In genomic region chr1:226405411-226405988, GRCh38 we compare ENCODE assay signal across 8 cellular contexts. TPM values are rescaled to one million over a fixed set of nuclear protein-coding genes. Genes with fewer than 3 reads are reported as not detected.
A peak's percentile ranks its signal among the peaks of the same experiment; 100 is the strongest.
DNase-seq lines count a peak whose midpoint lies in the region; ATAC-seq and TF ChIP-seq lines count a peak whose summit lies in the region.

No MANE protein-coding gene starts in this region.

- peaks cover 27% of the 10 kb centered on the region for H3K4me1 ChIP-seq in mesodermal cell (ENCODE audit: control insufficient read depth, insufficient read depth, low read length, poor library complexity, severe bottlenecking)

- H3K27ac Mint-ChIP-seq in WTC11 = peak overlapping the region; percentile 99

- no peaks in the 10 kb centered on the region for H3K9me3 ChIP-seq in mesodermal cell (ENCODE audit: control insufficient read depth, low read length)

- H3K27me3 Mint-ChIP-seq in WTC11 (ENCODE audit: low read depth) = no peaks in the 10 kb centered on the region

- peaks cover 22% of the 10 kb centered on the region for H3K36me3 ChIP-seq in mesodermal cell (ENCODE audit: control insufficient read depth, insufficient read depth, low read length)

- no peak overlapping the region for H3K27ac ChIP-seq in mesodermal cell (ENCODE audit: low read depth, low read length, severe bottlenecking)
- no peak overlapping the region for H3K27ac ChIP-seq in substantia nigra (ENCODE audit: low read depth, low read length, poor library complexity, severe bottlenecking)

- DNase-seq in GM10266 (ENCODE audit: extremely low spot score) (peak; percentile 67), WTC11 (ENCODE audit: low spot score) (peak; percentile 42), kidney glomerular epithelial cell (lab: John Stamatoyannopoulos, UW) (no peak), NCI-H69 (lab: John Stamatoyannopoulos, UW) (no peak), substantia nigra (lab: John Stamatoyannopoulos, UW) (no peak)
- no peak for DNase-seq in stimulated activated CD4-positive, alpha-beta T cell treated with anti-CD3 and anti-CD28 coated beads, Interleukin-4, amount 100 ng/mL, for 4 hours

- TF ChIP-seq CTCF in GM10266 (IDR thresholded peaks at IDR 0.05; ENCODE audit: control insufficient read depth, insufficient read depth, low read depth, missing control alignments) = no peak
- no peak for TF ChIP-seq CTCF in WTC11 (IDR thresholded peaks at IDR 0.05)

- POLR2A ChIA-PET in WTC11 (lab: Charles Lee) = interaction anchor here (0.8 to 1.3 kb wide), 4 partner anchors 33 to 294 kb away, joined by 3 to 5 read pairs (median 4); partner anchors contain the start of gene LIN9

- ATAC-seq in HG02759 (IDR thresholded peaks at IDR 0.05; ENCODE audit: unreplicated experiment) (peak; percentile 24), WTC11 (peak; percentile 2; the same call in 1 of the 2 replicates)

- H3K36me3 Mint-ChIP-seq in WTC11 = peaks cover 23% of the 10 kb centered on the region

- CTCF ChIA-PET in WTC11 (lab: Charles Lee) = interaction anchor here (0.5 to 3.3 kb wide), 17 partner anchors 18 to 494 kb away, joined by 3 to 27 read pairs (median 5); partner anchors contain the start of genes LIN9, MIXL1 and STUM

- peak overlapping the region; percentile 99 for H3K4me3 Mint-ChIP-seq in WTC11

- H3K9me3 Mint-ChIP-seq in WTC11 = no peaks in the 10 kb centered on the region

- H3K4me1 Mint-ChIP-seq in WTC11 = peaks cover 62% of the 10 kb centered on the region

- 39 to 40% methylated on average over 15 of the region's 16 CpGs for WGBS in mesodermal cell (ENCODE audit: insufficient coverage in 2 of 2), 2 experiments

- H3K4me3 ChIP-seq in mesodermal cell (ENCODE audit: extremely low read depth, insufficient read depth, low read length, poor library complexity, severe bottlenecking) = peak overlapping the region; percentile 7

TF ChIP-seq in WTC11, 78 proteins besides CTCF, POLR2A, EP300 and RAD21 (continues in another document):
- TF ChIP-seq ESRRA (CRISPR knock-in tag; IDR thresholded peaks at IDR 0.05; ENCODE audit: borderline replicate concordance) (no peak), NR3C1 (CRISPR knock-in tag; conservative IDR thresholded peaks at IDR 0.05; ENCODE audit: low read depth) (no peak), NR1H2 (CRISPR knock-in tag; IDR thresholded peaks at IDR 0.05) (no peak), MXD4 (CRISPR knock-in tag; IDR thresholded peaks at IDR 0.05; ENCODE audit: borderline replicate concordance) (0 out of 2 replicates have a peak, but pooled peaks have one; percentile 23), JAZF1 (CRISPR knock-in tag; IDR thresholded peaks at IDR 0.05) (no peak), NR2C2 (CRISPR knock-in tag; IDR thresholded peaks at IDR 0.05) (no peak), CREB1 (CRISPR knock-in tag; IDR thresholded peaks at IDR 0.05) (no peak), MLX (CRISPR knock-in tag; IDR thresholded peaks at IDR 0.05) (no peak), ETV6 (CRISPR knock-in tag; IDR thresholded peaks at IDR 0.05) (0 out of 2 replicates have a peak, but pooled peaks have one; percentile 33), NFATC4 (CRISPR knock-in tag; IDR thresholded peaks at IDR 0.05) (no peak)
- TF ChIP-seq, protein P1, sequence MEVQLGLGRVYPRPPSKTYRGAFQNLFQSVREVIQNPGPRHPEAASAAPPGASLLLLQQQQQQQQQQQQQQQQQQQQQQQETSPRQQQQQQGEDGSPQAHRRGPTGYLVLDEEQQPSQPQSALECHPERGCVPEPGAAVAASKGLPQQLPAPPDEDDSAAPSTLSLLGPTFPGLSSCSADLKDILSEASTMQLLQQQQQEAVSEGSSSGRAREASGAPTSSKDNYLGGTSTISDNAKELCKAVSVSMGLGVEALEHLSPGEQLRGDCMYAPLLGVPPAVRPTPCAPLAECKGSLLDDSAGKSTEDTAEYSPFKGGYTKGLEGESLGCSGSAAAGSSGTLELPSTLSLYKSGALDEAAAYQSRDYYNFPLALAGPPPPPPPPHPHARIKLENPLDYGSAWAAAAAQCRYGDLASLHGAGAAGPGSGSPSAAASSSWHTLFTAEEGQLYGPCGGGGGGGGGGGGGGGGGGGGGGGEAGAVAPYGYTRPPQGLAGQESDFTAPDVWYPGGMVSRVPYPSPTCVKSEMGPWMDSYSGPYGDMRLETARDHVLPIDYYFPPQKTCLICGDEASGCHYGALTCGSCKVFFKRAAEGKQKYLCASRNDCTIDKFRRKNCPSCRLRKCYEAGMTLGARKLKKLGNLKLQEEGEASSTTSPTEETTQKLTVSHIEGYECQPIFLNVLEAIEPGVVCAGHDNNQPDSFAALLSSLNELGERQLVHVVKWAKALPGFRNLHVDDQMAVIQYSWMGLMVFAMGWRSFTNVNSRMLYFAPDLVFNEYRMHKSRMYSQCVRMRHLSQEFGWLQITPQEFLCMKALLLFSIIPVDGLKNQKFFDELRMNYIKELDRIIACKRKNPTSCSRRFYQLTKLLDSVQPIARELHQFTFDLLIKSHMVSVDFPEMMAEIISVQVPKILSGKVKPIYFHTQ (CRISPR knock-in tag; IDR thresholded peaks at IDR 0.05) = peak; percentile 63; the same call in 1 of the 2 replicates
- TF ChIP-seq, protein P2, sequence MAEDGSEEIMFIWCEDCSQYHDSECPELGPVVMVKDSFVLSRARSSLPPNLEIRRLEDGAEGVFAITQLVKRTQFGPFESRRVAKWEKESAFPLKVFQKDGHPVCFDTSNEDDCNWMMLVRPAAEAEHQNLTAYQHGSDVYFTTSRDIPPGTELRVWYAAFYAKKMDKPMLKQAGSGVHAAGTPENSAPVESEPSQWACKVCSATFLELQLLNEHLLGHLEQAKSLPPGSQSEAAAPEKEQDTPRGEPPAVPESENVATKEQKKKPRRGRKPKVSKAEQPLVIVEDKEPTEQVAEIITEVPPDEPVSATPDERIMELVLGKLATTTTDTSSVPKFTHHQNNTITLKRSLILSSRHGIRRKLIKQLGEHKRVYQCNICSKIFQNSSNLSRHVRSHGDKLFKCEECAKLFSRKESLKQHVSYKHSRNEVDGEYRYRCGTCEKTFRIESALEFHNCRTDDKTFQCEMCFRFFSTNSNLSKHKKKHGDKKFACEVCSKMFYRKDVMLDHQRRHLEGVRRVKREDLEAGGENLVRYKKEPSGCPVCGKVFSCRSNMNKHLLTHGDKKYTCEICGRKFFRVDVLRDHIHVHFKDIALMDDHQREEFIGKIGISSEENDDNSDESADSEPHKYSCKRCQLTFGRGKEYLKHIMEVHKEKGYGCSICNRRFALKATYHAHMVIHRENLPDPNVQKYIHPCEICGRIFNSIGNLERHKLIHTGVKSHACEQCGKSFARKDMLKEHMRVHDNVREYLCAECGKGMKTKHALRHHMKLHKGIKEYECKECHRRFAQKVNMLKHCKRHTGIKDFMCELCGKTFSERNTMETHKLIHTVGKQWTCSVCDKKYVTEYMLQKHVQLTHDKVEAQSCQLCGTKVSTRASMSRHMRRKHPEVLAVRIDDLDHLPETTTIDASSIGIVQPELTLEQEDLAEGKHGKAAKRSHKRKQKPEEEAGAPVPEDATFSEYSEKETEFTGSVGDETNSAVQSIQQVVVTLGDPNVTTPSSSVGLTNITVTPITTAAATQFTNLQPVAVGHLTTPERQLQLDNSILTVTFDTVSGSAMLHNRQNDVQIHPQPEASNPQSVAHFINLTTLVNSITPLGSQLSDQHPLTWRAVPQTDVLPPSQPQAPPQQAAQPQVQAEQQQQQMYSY (CRISPR knock-in tag; IDR thresholded peaks at IDR 0.05) = no peak
- TF ChIP-seq, protein P3, sequence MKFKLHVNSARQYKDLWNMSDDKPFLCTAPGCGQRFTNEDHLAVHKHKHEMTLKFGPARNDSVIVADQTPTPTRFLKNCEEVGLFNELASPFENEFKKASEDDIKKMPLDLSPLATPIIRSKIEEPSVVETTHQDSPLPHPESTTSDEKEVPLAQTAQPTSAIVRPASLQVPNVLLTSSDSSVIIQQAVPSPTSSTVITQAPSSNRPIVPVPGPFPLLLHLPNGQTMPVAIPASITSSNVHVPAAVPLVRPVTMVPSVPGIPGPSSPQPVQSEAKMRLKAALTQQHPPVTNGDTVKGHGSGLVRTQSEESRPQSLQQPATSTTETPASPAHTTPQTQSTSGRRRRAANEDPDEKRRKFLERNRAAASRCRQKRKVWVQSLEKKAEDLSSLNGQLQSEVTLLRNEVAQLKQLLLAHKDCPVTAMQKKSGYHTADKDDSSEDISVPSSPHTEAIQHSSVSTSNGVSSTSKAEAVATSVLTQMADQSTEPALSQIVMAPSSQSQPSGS (CRISPR knock-in tag; IDR thresholded peaks at IDR 0.05; ENCODE audit: borderline replicate concordance, low read depth) = no peak
- TF ChIP-seq, protein P4, sequence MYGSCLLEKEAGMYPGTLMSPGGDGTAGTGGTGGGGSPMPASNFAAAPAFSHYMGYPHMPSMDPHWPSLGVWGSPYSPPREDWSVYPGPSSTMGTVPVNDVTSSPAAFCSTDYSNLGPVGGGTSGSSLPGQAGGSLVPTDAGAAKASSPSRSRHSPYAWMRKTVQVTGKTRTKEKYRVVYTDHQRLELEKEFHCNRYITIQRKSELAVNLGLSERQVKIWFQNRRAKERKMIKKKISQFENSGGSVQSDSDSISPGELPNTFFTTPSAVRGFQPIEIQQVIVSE (CRISPR knock-in tag; IDR thresholded peaks at IDR 0.05; ENCODE audit: borderline replicate concordance) = no peak
- TF ChIP-seq, protein P5, sequence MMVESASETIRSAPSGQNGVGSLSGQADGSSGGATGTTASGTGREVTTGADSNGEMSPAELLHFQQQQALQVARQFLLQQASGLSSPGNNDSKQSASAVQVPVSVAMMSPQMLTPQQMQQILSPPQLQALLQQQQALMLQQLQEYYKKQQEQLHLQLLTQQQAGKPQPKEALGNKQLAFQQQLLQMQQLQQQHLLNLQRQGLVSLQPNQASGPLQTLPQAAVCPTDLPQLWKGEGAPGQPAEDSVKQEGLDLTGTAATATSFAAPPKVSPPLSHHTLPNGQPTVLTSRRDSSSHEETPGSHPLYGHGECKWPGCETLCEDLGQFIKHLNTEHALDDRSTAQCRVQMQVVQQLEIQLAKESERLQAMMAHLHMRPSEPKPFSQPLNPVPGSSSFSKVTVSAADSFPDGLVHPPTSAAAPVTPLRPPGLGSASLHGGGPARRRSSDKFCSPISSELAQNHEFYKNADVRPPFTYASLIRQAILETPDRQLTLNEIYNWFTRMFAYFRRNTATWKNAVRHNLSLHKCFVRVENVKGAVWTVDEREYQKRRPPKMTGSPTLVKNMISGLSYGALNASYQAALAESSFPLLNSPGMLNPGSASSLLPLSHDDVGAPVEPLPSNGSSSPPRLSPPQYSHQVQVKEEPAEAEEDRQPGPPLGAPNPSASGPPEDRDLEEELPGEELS (CRISPR knock-in tag; IDR thresholded peaks at IDR 0.05) = 0 out of 2 replicates have a peak, but pooled peaks have one; percentile 34

RNA-seq across cellular contexts. Expression of gene PARP1, which starts 2.4 kb away (rescaled TPM):
- 366 to 376 TPM (median 371 TPM) in 3 replicates for total RNA-seq in WTC11 (2021)
- 131 TPM for polyA plus RNA-seq in mesodermal cell (2013, experiment 1 of 2)
- 119 TPM for polyA plus RNA-seq in mesodermal cell (2013, experiment 2 of 2)

Comparison
In these comparisons a context has a peak if more than half of its experiments do, and no peak if none do; other contexts are left out.
1. DNase-seq: peak in GM10266 (single experiment) and WTC11 (single experiment); none in kidney glomerular epithelial cell (single experiment), stimulated activated CD4-positive, alpha-beta T cell treated with anti-CD3 and anti-CD28 coated beads, Interleukin-4, amount 100 ng/mL, for 4 hours (0 of 2), NCI-H69 (single experiment) and substantia nigra (0 of 49).